1 cellular context compared by ENCODE assay signal in the genomic region with DNA sequence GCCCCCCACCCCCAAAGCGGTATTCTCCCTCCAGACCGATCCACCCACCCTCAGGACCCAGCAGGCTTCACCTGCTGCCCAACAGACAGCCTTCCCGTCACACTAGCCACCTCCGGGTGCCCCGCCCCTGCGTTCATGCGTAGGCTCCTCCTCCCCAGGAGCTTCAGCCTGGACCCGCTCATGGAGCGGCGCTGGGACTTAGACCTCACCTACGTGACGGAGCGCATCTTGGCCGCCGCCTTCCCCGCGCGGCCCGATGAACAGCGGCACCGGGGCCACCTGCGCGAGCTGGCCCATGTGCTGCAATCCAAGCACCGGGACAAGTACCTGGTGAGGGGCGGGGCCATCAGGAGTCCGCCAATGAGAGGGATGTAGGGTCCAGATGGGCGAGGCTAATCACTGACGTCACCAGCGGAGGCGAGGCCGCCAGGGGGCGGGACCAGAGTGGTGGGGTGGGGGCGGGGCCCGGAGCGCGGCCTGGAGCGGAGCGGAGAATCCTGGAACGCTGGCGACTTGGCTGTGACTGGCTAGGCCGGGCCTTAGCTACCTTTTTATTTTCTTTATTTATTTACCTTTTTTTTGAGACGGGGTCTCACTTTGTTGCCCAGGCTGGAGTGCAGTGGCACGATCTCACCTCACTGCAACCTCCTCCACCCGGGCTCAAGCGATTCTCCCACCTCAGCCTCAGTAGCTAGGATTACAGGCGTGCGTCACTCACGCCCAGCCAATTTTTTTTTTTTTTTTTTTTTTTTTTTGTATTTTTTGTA.
TF ChIP-seq lines count a peak whose summit lies in the region.

No MANE protein-coding gene starts in this region.

TF ChIP-seq in HepG2, 621 proteins besides CTCF, POLR2A, EP300 and RAD21 (continued from another document and continues in another):
- TF ChIP-seq, protein P1, sequence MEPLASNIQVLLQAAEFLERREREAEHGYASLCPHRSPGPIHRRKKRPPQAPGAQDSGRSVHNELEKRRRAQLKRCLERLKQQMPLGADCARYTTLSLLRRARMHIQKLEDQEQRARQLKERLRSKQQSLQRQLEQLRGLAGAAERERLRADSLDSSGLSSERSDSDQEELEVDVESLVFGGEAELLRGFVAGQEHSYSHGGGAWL (CRISPR knock-in tag; IDR thresholded peaks at IDR 0.05), result no peak
- TF ChIP-seq ZMYM4 (CRISPR knock-in tag; IDR thresholded peaks at IDR 0.05) (no peak), ZNF446 (CRISPR knock-in tag; IDR thresholded peaks at IDR 0.05) (no peak), KDM3A (CRISPR knock-in tag; IDR thresholded peaks at IDR 0.05; ENCODE audit: low read depth) (no peak), DMTF1 (CRISPR knock-in tag; IDR thresholded peaks at IDR 0.05) (no peak), ZFP37 (CRISPR knock-in tag; IDR thresholded peaks at IDR 0.05; ENCODE audit: borderline replicate concordance) (no peak), ZNF782 (CRISPR knock-in tag; IDR thresholded peaks at IDR 0.05; ENCODE audit: borderline replicate concordance) (no peak), XRCC5 (optimal IDR thresholded peaks at IDR 0.05; ENCODE audit: low read length) (no peak), MED1 (CRISPR knock-in tag; IDR thresholded peaks at IDR 0.05) (peak; percentile 33; the same call in 1 of the 2 replicates), FOXO1 (CRISPR knock-in tag; IDR thresholded peaks at IDR 0.05) (no peak), ZNF720 (CRISPR knock-in tag; IDR thresholded peaks at IDR 0.05) (no peak), ZNF709 (CRISPR knock-in tag; IDR thresholded peaks at IDR 0.05) (no peak), RFX5 (IDR thresholded peaks at IDR 0.05; ENCODE audit: low read depth, low read length) (peak; percentile 35; the same call in 1 of the 2 replicates), ZNF337 (CRISPR knock-in tag; IDR thresholded peaks at IDR 0.05; ENCODE audit: borderline replicate concordance, low read depth) (no peak), GLI4 (CRISPR knock-in tag; IDR thresholded peaks at IDR 0.05; ENCODE audit: borderline replicate concordance) (no peak), NR2F2 (IDR thresholded peaks at IDR 0.05; ENCODE audit: borderline replicate concordance, low read depth) (no peak), CREB1 (IDR thresholded peaks at IDR 0.05) (peak; percentile 92), CREB1 (CRISPR knock-in tag; IDR thresholded peaks at IDR 0.05) (no peak), ATF7-NPFF (CRISPR knock-in tag; IDR thresholded peaks at IDR 0.05; ENCODE audit: low read depth) (peak; percentile 49; the same call in 1 of the 2 replicates), ZZZ3 (CRISPR knock-in tag; IDR thresholded peaks at IDR 0.05; ENCODE audit: borderline replicate concordance) (no peak), NFATC3 (CRISPR knock-in tag; IDR thresholded peaks at IDR 0.05) (no peak), U2AF1 (optimal IDR thresholded peaks at IDR 0.05; ENCODE audit: low read depth, low read length) (no peak), SOX5 (CRISPR knock-in tag; IDR thresholded peaks at IDR 0.05; ENCODE audit: borderline replicate concordance) (no peak), ZKSCAN5 (CRISPR knock-in tag; IDR thresholded peaks at IDR 0.05) (no peak), NR2C2 (CRISPR knock-in tag; IDR thresholded peaks at IDR 0.05; ENCODE audit: borderline replicate concordance) (no peak), MIER3 (CRISPR knock-in tag; IDR thresholded peaks at IDR 0.05; ENCODE audit: borderline replicate concordance) (no peak), SNAI1 (CRISPR knock-in tag; IDR thresholded peaks at IDR 0.05; ENCODE audit: borderline replicate concordance) (no peak)
- TF ChIP-seq, protein P2, sequence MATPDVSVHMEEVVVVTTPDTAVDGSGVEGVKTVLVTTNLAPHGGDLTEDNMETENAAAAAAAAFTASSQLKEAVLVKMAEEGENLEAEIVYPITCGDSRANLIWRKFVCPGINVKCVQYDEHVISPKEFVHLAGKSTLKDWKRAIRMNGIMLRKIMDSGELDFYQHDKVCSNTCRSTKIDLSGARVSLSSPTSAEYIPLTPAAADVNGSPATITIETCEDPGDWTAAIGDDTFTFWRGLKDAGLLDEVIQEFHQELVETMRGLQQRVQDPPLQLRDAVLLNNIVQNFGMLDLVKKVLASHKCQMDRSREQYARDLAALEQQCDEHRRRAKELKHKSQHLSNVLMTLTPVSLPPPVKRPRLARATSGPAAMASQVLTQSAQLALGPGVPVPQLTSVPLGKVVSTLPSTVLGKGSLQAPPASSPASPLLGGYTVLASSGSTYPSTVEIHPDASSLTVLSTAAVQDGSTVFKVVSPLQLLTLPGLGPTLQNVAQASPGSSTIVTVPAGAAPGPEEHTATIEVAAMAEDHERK (CRISPR knock-in tag; IDR thresholded peaks at IDR 0.05; ENCODE audit: low read depth), result no peak
- TF ChIP-seq, protein P3, sequence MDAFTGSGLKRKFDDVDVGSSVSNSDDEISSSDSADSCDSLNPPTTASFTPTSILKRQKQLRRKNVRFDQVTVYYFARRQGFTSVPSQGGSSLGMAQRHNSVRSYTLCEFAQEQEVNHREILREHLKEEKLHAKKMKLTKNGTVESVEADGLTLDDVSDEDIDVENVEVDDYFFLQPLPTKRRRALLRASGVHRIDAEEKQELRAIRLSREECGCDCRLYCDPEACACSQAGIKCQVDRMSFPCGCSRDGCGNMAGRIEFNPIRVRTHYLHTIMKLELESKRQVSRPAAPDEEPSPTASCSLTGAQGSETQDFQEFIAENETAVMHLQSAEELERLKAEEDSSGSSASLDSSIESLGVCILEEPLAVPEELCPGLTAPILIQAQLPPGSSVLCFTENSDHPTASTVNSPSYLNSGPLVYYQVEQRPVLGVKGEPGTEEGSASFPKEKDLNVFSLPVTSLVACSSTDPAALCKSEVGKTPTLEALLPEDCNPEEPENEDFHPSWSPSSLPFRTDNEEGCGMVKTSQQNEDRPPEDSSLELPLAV (CRISPR knock-in tag; conservative IDR thresholded peaks at IDR 0.05; ENCODE audit: low read depth), result no peak
- TF ChIP-seq, protein P4, sequence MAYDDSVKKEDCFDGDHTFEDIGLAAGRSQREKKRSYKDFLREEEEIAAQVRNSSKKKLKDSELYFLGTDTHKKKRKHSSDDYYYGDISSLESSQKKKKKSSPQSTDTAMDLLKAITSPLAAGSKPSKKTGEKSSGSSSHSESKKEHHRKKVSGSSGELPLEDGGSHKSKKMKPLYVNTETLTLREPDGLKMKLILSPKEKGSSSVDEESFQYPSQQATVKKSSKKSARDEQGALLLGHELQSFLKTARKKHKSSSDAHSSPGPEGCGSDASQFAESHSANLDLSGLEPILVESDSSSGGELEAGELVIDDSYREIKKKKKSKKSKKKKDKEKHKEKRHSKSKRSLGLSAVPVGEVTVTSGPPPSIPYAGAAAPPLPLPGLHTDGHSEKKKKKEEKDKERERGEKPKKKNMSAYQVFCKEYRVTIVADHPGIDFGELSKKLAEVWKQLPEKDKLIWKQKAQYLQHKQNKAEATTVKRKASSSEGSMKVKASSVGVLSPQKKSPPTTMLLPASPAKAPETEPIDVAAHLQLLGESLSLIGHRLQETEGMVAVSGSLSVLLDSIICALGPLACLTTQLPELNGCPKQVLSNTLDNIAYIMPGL (CRISPR knock-in tag; IDR thresholded peaks at IDR 0.05; ENCODE audit: borderline replicate concordance in 1 of 2, low read depth in 1 of 2), result no peak
- TF ChIP-seq, protein P5, sequence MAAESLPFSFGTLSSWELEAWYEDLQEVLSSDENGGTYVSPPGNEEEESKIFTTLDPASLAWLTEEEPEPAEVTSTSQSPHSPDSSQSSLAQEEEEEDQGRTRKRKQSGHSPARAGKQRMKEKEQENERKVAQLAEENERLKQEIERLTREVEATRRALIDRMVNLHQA (CRISPR knock-in tag; IDR thresholded peaks at IDR 0.05), result no peak
- TF ChIP-seq, protein P6, sequence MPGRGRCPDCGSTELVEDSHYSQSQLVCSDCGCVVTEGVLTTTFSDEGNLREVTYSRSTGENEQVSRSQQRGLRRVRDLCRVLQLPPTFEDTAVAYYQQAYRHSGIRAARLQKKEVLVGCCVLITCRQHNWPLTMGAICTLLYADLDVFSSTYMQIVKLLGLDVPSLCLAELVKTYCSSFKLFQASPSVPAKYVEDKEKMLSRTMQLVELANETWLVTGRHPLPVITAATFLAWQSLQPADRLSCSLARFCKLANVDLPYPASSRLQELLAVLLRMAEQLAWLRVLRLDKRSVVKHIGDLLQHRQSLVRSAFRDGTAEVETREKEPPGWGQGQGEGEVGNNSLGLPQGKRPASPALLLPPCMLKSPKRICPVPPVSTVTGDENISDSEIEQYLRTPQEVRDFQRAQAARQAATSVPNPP (CRISPR knock-in tag; IDR thresholded peaks at IDR 0.05), result no peak
- TF ChIP-seq, protein P7, sequence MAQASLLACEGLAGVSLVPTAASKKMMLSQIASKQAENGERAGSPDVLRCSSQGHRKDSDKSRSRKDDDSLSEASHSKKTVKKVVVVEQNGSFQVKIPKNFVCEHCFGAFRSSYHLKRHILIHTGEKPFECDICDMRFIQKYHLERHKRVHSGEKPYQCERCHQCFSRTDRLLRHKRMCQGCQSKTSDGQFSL (CRISPR knock-in tag; IDR thresholded peaks at IDR 0.05), result no peak
- TF ChIP-seq, protein P8, sequence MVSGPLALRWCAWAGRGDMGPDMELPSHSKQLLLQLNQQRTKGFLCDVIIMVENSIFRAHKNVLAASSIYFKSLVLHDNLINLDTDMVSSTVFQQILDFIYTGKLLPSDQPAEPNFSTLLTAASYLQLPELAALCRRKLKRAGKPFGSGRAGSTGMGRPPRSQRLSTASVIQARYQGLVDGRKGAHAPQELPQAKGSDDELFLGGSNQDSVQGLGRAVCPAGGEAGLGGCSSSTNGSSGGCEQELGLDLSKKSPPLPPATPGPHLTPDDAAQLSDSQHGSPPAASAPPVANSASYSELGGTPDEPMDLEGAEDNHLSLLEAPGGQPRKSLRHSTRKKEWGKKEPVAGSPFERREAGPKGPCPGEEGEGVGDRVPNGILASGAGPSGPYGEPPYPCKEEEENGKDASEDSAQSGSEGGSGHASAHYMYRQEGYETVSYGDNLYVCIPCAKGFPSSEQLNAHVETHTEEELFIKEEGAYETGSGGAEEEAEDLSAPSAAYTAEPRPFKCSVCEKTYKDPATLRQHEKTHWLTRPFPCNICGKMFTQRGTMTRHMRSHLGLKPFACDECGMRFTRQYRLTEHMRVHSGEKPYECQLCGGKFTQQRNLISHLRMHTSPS (CRISPR knock-in tag; IDR thresholded peaks at IDR 0.05; ENCODE audit: low read depth), result no peak
- TF ChIP-seq, protein P9, sequence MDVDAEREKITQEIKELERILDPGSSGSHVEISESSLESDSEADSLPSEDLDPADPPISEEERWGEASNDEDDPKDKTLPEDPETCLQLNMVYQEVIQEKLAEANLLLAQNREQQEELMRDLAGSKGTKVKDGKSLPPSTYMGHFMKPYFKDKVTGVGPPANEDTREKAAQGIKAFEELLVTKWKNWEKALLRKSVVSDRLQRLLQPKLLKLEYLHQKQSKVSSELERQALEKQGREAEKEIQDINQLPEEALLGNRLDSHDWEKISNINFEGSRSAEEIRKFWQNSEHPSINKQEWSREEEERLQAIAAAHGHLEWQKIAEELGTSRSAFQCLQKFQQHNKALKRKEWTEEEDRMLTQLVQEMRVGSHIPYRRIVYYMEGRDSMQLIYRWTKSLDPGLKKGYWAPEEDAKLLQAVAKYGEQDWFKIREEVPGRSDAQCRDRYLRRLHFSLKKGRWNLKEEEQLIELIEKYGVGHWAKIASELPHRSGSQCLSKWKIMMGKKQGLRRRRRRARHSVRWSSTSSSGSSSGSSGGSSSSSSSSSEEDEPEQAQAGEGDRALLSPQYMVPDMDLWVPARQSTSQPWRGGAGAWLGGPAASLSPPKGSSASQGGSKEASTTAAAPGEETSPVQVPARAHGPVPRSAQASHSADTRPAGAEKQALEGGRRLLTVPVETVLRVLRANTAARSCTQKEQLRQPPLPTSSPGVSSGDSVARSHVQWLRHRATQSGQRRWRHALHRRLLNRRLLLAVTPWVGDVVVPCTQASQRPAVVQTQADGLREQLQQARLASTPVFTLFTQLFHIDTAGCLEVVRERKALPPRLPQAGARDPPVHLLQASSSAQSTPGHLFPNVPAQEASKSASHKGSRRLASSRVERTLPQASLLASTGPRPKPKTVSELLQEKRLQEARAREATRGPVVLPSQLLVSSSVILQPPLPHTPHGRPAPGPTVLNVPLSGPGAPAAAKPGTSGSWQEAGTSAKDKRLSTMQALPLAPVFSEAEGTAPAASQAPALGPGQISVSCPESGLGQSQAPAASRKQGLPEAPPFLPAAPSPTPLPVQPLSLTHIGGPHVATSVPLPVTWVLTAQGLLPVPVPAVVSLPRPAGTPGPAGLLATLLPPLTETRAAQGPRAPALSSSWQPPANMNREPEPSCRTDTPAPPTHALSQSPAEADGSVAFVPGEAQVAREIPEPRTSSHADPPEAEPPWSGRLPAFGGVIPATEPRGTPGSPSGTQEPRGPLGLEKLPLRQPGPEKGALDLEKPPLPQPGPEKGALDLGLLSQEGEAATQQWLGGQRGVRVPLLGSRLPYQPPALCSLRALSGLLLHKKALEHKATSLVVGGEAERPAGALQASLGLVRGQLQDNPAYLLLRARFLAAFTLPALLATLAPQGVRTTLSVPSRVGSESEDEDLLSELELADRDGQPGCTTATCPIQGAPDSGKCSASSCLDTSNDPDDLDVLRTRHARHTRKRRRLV (CRISPR knock-in tag; IDR thresholded peaks at IDR 0.05), result no peak
